9 cellular contexts compared by ENCODE assay signal in the genomic region with DNA sequence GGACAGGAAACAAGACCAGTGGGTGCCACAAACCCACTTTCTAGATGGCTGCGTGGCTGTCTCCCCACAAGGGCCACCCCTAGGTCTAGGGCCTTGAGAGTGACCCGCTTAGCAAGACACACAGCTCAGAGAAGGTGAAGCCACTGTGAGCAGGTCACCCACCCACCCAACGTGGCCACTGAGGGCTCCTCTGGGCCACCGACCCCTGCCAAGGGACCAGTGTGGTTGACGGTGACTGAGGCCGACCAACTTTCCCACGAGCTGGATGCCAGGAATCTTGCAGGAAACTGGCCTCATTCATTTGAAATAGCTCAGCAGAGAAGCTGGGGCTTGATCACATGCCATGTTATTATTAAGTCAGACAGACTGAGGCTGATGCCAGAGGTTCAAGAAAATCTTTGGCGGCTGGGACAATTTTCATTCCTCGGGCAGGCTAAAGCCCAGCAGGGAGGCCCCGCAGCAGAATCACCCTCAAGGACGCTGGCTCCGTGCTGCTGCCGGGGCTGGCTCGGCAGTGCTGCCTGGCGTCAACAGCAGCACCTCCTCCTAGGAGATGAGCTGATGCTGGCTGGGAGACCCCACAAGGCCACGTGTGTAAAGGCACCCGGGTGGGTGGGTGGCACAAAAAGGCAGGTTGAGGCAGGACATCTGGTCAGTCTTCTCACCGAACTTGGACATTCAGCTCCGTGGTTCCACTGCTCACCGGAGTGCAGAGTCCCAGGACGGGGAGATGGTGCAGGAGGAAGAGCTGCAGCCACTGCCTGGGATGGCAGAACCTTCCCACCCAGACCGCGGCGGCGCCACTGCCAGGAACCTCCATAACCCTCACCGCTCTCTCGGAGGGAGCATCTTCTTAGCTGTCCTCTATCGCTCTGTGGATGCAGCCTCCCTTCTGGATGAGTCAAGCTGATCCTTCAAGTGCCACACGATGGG. TPM values are rescaled to one million over a fixed set of nuclear protein-coding genes. Genes with fewer than 3 reads are reported as not detected.
A peak's percentile ranks its signal among the peaks of the same experiment; 100 is the strongest.
DNase-seq lines count a peak whose midpoint lies in the region; ATAC-seq and TF ChIP-seq lines count a peak whose summit lies in the region.
"Had no signal": no experiment of that assay in that cellular context is flagged by ENCODE, and none has a peak within 500 bp of the region (broad histone marks: within the 10 kb centered on the region; RNA-seq: fewer than 3 reads in every experiment).

No MANE protein-coding gene starts in this region.

- H3K79me1 ChIP-seq in mesenchymal stem cell (replicated peaks; ENCODE audit: low read length, poor library complexity, severe bottlenecking): peaks cover 73% of the 10 kb centered on the region

- no peak overlapping the region for H4K8ac ChIP-seq in mesenchymal stem cell (ENCODE audit: low read length)

- H2BK15ac ChIP-seq in mesenchymal stem cell (ENCODE audit: low read depth, poor library complexity, severe bottlenecking): no peak overlapping the region

- peak; percentile 3 for DNase-seq in activated CD4-positive, alpha-beta T cell treated with anti-CD3 and anti-CD28 coated beads for 1 hour
- no peak for DNase-seq in activated CD4-positive, alpha-beta T cell treated with anti-CD3 and anti-CD28 coated beads for 48 hours
- DNase-seq in esophagus muscularis mucosa (ENCODE audit: extremely low spot score) (no peak), mesenchymal stem cell (no peak), tibial nerve (ENCODE audit: low spot score in 2 of 2) (peak in 1 of 2 donors; percentile 43), activated T-cell treated with anti-CD3 and anti-CD28 coated beads for 4 hours (no peak), MM.1S (no peak)

- H2BK120ac ChIP-seq in mesenchymal stem cell (ENCODE audit: low read depth, low read length): no peak overlapping the region

- H3K9ac ChIP-seq in mesenchymal stem cell (ENCODE audit: low read length): peak overlapping the region; percentile 38
- H3K9ac ChIP-seq in MM.1S (ENCODE audit: low read length): no peak overlapping the region

- H3K27me3 ChIP-seq in esophagus muscularis mucosa: no peaks in the 10 kb centered on the region
- H3K27me3 ChIP-seq in mesenchymal stem cell (ENCODE audit: control insufficient read depth in 1 of 2, insufficient read depth in 1 of 2, low read length in 2 of 2): no peaks in the 10 kb centered on the region
- H3K27me3 ChIP-seq in tibial nerve: no peaks in the 10 kb centered on the region
- H3K27me3 ChIP-seq in MM.1S (replicated peaks; ENCODE audit: insufficient read depth, low read length): peaks cover 69% of the 10 kb centered on the region

- peaks cover 34 to 95% (median 77%) of the 10 kb centered on the region in 4 donors for H3K36me3 ChIP-seq in esophagus muscularis mucosa
- H3K36me3 ChIP-seq in mesenchymal stem cell (ENCODE audit: control insufficient read depth in 1 of 2, insufficient read depth in 2 of 2, low read depth in 1 of 2, low read length in 2 of 2): peaks cover 71 to 96% of the 10 kb centered on the region in 2 experiments
- H3K36me3 ChIP-seq in tibial nerve: peaks cover 0 to 50% (median 7%) of the 10 kb centered on the region in 3 donors
- no peaks in the 10 kb centered on the region for H3K36me3 ChIP-seq in MM.1S (replicated peaks; ENCODE audit: insufficient read depth, low read length)

- H3K4me2 ChIP-seq in mesenchymal stem cell (ENCODE audit: low read length, poor library complexity, severe bottlenecking) (no peak overlapping the region), MM.1S (ENCODE audit: low read depth, low read length) (no peak overlapping the region)

- no peak for ATAC-seq in GM21723 (IDR thresholded peaks at IDR 0.05; ENCODE audit: unreplicated experiment)

- no peaks in the 10 kb centered on the region for H4K20me1 ChIP-seq in MM.1S (ENCODE audit: insufficient read depth, low read length)

- TF ChIP-seq POLR2A in esophagus muscularis mucosa (IDR thresholded peaks at IDR 0.05; ENCODE audit: low read depth) (no peak), tibial nerve (IDR thresholded peaks at IDR 0.05) (no peak)

- H3K4ac ChIP-seq in mesenchymal stem cell (ENCODE audit: low read depth in 1 of 2, low read length in 2 of 2): no peak overlapping the region

- no peak overlapping the region for H2BK12ac ChIP-seq in mesenchymal stem cell (ENCODE audit: low read length in 2 of 2)

- peak overlapping the region; percentile 59 to 74 (median 70) for H3K27ac ChIP-seq in esophagus muscularis mucosa (replicated peaks in 1 of 4)
- no peak overlapping the region for H3K27ac ChIP-seq in mesenchymal stem cell (ENCODE audit: low read length, poor library complexity, severe bottlenecking)
- H3K27ac ChIP-seq in tibial nerve: peak overlapping the region; percentile 4 to 84 (median 66)
- no peak overlapping the region for H3K27ac ChIP-seq in MM.1S (ENCODE audit: low read length)

- H3F3A ChIP-seq in MM.1S (ENCODE audit: insufficient read depth, low read length): no peaks in the 10 kb centered on the region

- 25% methylated on average over 14 of the region's 29 CpGs for WGBS in esophagus muscularis mucosa
- 96% methylated on average over 29 of the region's 29 CpGs for WGBS in mesenchymal stem cell
- WGBS in tibial nerve, 2 donors: 49 to 54% methylated on average over 26 to 29 of the region's 29 CpGs

- no peak overlapping the region for H4K91ac ChIP-seq in mesenchymal stem cell (ENCODE audit: low read length)

- TF ChIP-seq EP300 in esophagus muscularis mucosa (IDR thresholded peaks at IDR 0.05) (no peak), tibial nerve (IDR thresholded peaks at IDR 0.05) (peak in 1 of 2 donors; percentile 12)

- H3K4me3 ChIP-seq in esophagus muscularis mucosa (peak overlapping the region in 1 of 4 donors; percentile 28), mesenchymal stem cell (ENCODE audit: insufficient read depth in 1 of 2, low read depth in 1 of 2, low read length in 2 of 2) (no peak overlapping the region), tibial nerve (no peak overlapping the region), MM.1S (ENCODE audit: low read length) (no peak overlapping the region)
- H3K4me3 ChIP-seq: HAP-1 had no signal

- H3K18ac ChIP-seq in mesenchymal stem cell (ENCODE audit: low read depth in 1 of 2, low read length in 2 of 2): no peak overlapping the region

- H3K79me2 ChIP-seq in MM.1S (ENCODE audit: low read length): no peaks in the 10 kb centered on the region

- H3K9me2 ChIP-seq in MM.1S (replicated peaks; ENCODE audit: insufficient read depth, low read length): no peaks in the 10 kb centered on the region

- H3K4me1 ChIP-seq in esophagus muscularis mucosa (peaks cover 38 to 65% (median 47%) of the 10 kb centered on the region in 4 donors), mesenchymal stem cell (ENCODE audit: control insufficient read depth, insufficient read depth, low read depth, low read length) (no peaks in the 10 kb centered on the region), tibial nerve (peaks cover 3 to 64% (median 39%) of the 10 kb centered on the region in 4 donors), MM.1S (ENCODE audit: low read length) (no peaks in the 10 kb centered on the region)
- H3K4me1 ChIP-seq: HAP-1 had no signal

- no peak overlapping the region for H2AK5ac ChIP-seq in mesenchymal stem cell (ENCODE audit: low read length, severe bottlenecking)

- no peak overlapping the region for H2BK5ac ChIP-seq in mesenchymal stem cell (ENCODE audit: low read depth, low read length, poor library complexity, severe bottlenecking)

- peak overlapping the region in 1 of 2 experiments; percentile 45 for H3K14ac ChIP-seq in mesenchymal stem cell (ENCODE audit: low read length in 2 of 2)

- no peak for TF ChIP-seq CTCF in esophagus muscularis mucosa (IDR thresholded peaks at IDR 0.05)
- TF ChIP-seq CTCF in tibial nerve (IDR thresholded peaks at IDR 0.05): no peak
- no peak for TF ChIP-seq CTCF in MM.1S (IDR thresholded peaks at IDR 0.05; ENCODE audit: low read length)

- intact Hi-C loops in esophagus muscularis mucosa (cut with DNase I): loop anchor here (5.0 to 10.0 kb wide), 2 partner anchors 145 to 163 kb away; a partner anchor contains a TSS

- no peaks in the 10 kb centered on the region for H3K9me3 ChIP-seq in esophagus muscularis mucosa
- no peaks in the 10 kb centered on the region for H3K9me3 ChIP-seq in mesenchymal stem cell (ENCODE audit: control insufficient read depth, low read length)
- H3K9me3 ChIP-seq in tibial nerve: no peaks in the 10 kb centered on the region
- H3K9me3 ChIP-seq in MM.1S (replicated peaks; ENCODE audit: insufficient read depth, low read length): no peaks in the 10 kb centered on the region
- H3K9me3 ChIP-seq: HAP-1 had no signal

- H2AFZ ChIP-seq in mesenchymal stem cell (ENCODE audit: low read depth, low read length): no peak overlapping the region
- H2AFZ ChIP-seq in MM.1S (ENCODE audit: low read length): no peak overlapping the region

- no peak overlapping the region for H3K23ac ChIP-seq in mesenchymal stem cell (ENCODE audit: low read length in 2 of 2)

RNA-seq across cellular contexts. Expression of a gene that starts 57.8 kb away (rescaled TPM):
- total RNA-seq in esophagus muscularis mucosa: 10 to 100 TPM; 30.7 to 42.9 (median 34.8) TPM
- polyA plus RNA-seq in mesenchymal stem cell (2013, experiment 1 of 2): 17.5 TPM
- polyA plus RNA-seq in mesenchymal stem cell (2013, experiment 2 of 2): 18.6 TPM
- 10 to 100 TPM; 22.2 to 33.5 (median 24.2) TPM for total RNA-seq in tibial nerve

Comparison
In these comparisons a context has a peak if more than half of its experiments do, and no peak if none do; other contexts are left out.
1. H3K27ac ChIP-seq: peak in esophagus muscularis mucosa (4 of 4) and tibial nerve (4 of 4); none in mesenchymal stem cell (single experiment) and MM.1S (single experiment).